8 cellular contexts compared by ENCODE assay signal in genomic region chr9:14320272-14321245, GRCh38. TPM values are rescaled to one million over a fixed set of nuclear protein-coding genes. Genes with fewer than 3 reads are reported as not detected.
DNase-seq lines count a peak whose midpoint lies in the region; ATAC-seq, FAIRE-seq and TF ChIP-seq lines count a peak whose summit lies in the region.

No MANE protein-coding gene starts in this region.

- no peaks in the 10 kb centered on the region for H3K9me3 ChIP-seq in heart left ventricle
- no peaks in the 10 kb centered on the region for H3K9me3 ChIP-seq in neural cell (ENCODE audit: low read length)

- peaks cover 8 to 83% (median 48%) of the 10 kb centered on the region in 12 donors for H3K4me1 ChIP-seq in heart left ventricle

- H3K9me2 ChIP-seq in neural cell (ENCODE audit: insufficient read depth, low read length) = no peaks in the 10 kb centered on the region

- intact Hi-C loops in heart left ventricle (cut with DNase I) (loop anchor here in 5 of 10 donors (2.0 to 5.0 kb wide), 5 partner anchors 28 to 893 kb away; no protein-coding TSS in a partner anchor), left ventricle myocardium superior (cut with micrococcal nuclease) (loop anchor here (10.0 kb wide), 1 partner anchor 286 kb away; no protein-coding TSS in a partner anchor)

- H2AFZ ChIP-seq in neural cell (ENCODE audit: low read depth, low read length) = no peak overlapping the region

- no peak for ATAC-seq in heart left ventricle
- ATAC-seq in left ventricle myocardium superior = no peak
- ATAC-seq in GM18502 (IDR thresholded peaks at IDR 0.05; ENCODE audit: poor library complexity, unreplicated experiment) = no peak

- no peak for TF ChIP-seq RAD21 in neural cell (conservative IDR thresholded peaks at IDR 0.05)

- DNase-seq in heart left ventricle = peak in 3 of 5 donors; percentile 50 to 61 (median 52)
- no peak for DNase-seq in left ventricle myocardium superior
- peak; percentile 51 for DNase-seq in RCC 7860 (ENCODE audit: low spot score)
- DNase-seq in epithelial cell of esophagus (ENCODE audit: low read depth) = peak; percentile 80
- no peak for DNase-seq in AML-193 (lab: John Stamatoyannopoulos, UW)
- no peak for DNase-seq in mucosa of gallbladder (ENCODE audit: low spot score)

- no peak for TF ChIP-seq POLR2A in heart left ventricle (IDR thresholded peaks at IDR 0.05)

- no peak overlapping the region for H3K9ac ChIP-seq in neural cell (ENCODE audit: low read length)

- H3K36me3 ChIP-seq in heart left ventricle (no peaks in the 10 kb centered on the region), neural cell (ENCODE audit: insufficient read depth, low read length) (no peaks in the 10 kb centered on the region)

- FAIRE-seq in RCC 7860 (lab: Jason Lieb, UNC) = no peak

- H3K79me2 ChIP-seq in neural cell (replicated peaks; ENCODE audit: insufficient read depth, low read length) = no peaks in the 10 kb centered on the region

- H3K4me3 ChIP-seq in heart left ventricle (peak overlapping the region; percentile 65 to 84 (median 78)), epithelial cell of esophagus (ENCODE audit: low read length) (peak overlapping the region; percentile 58), neural cell (ENCODE audit: low read length) (peak overlapping the region; percentile 4)

- H3K27me3 ChIP-seq in heart left ventricle (peaks cover 0 to 18% (median 0%) of the 10 kb centered on the region in 9 donors), neural cell (ENCODE audit: insufficient read depth, low read depth, low read length) (peaks cover 77% of the 10 kb centered on the region)

- no peaks in the 10 kb centered on the region for H4K20me1 ChIP-seq in neural cell (ENCODE audit: insufficient read depth)

- no peak for TF ChIP-seq EP300 in neural cell (conservative IDR thresholded peaks at IDR 0.05; ENCODE audit: poor library complexity, severe bottlenecking)

- no peak for TF ChIP-seq CTCF in heart left ventricle (IDR thresholded peaks at IDR 0.05)
- TF ChIP-seq CTCF in epithelial cell of esophagus (IDR thresholded peaks at IDR 0.05; ENCODE audit: insufficient read depth, low read depth, low read length, missing control alignments) = no peak
- no peak for TF ChIP-seq CTCF in neural cell (IDR thresholded peaks at IDR 0.05; ENCODE audit: poor library complexity, severe bottlenecking)

- peak overlapping the region; percentile 93 to 100 (median 98) for H3K27ac ChIP-seq in heart left ventricle
- no peak overlapping the region for H3K27ac ChIP-seq in neural cell (ENCODE audit: low read length)

- H3F3A ChIP-seq in neural cell (ENCODE audit: insufficient read depth, low read length, poor library complexity, severe bottlenecking) = no peaks in the 10 kb centered on the region

- 4 to 11% (median 6%) methylated on average over 16 of the region's 16 CpGs for WGBS in heart left ventricle, 4 donors

- no peak overlapping the region for H3K4me2 ChIP-seq in neural cell (ENCODE audit: low read length)

TF ChIP-seq in neural cell, 6 proteins besides CTCF, POLR2A, EP300 and RAD21:
- TF ChIP-seq TAF1 (IDR thresholded peaks at IDR 0.05; ENCODE audit: low read depth) (no peak), POLR2AphosphoS5 (IDR thresholded peaks at IDR 0.05) (no peak), EZH2 (IDR thresholded peaks at IDR 0.05; ENCODE audit: borderline replicate concordance, insufficient read depth, low read length, poor library complexity, severe bottlenecking) (no peak), MXI1 (conservative IDR thresholded peaks at IDR 0.05; ENCODE audit: poor library complexity, severe bottlenecking) (no peak), SMC3 (conservative IDR thresholded peaks at IDR 0.05; ENCODE audit: poor library complexity) (no peak), REST (IDR thresholded peaks at IDR 0.05; ENCODE audit: borderline replicate concordance) (no peak)

RNA-seq across cellular contexts. Expression of gene NFIB, which starts 6.6 kb away (rescaled TPM):
- total RNA-seq in heart left ventricle (100 to 1,000 TPM in 5 of 9 donors, 10 to 100 TPM in 4; 80.9 to 148 (median 116) TPM), left ventricle myocardium superior (110 TPM), mucosa of gallbladder (116 TPM)
- polyA plus RNA-seq in heart left ventricle (10 to 100 TPM; 24.5 to 36.3 TPM), neural cell (0.18 and 0.73 TPM in 2 replicates)
- 1.9 and 2.2 TPM in 2 replicates for polyA minus RNA-seq in neural cell

Comparison
In these comparisons a context has a peak if more than half of its experiments do, and no peak if none do; other contexts are left out.
1. DNase-seq: peak in heart left ventricle (3 of 5), RCC 7860 (single experiment) and epithelial cell of esophagus (single experiment); none in left ventricle myocardium superior (single experiment), AML-193 (0 of 2) and mucosa of gallbladder (single experiment).
2. H3K4me3 ChIP-seq: peak in every context shown above with its lines; median percentile 78 in heart left ventricle; 58 in epithelial cell of esophagus; 4 in neural cell.